ENCODE assay signal across 7 cellular contexts in genomic region chr22:30325065-30325720, GRCh38. TPM values are rescaled to one million over a fixed set of nuclear protein-coding genes. Genes with fewer than 3 reads are reported as not detected.
A peak's percentile ranks its signal among the peaks of the same experiment; 100 is the strongest.
DNase-seq lines count a peak whose midpoint lies in the region; ATAC-seq and TF ChIP-seq lines count a peak whose summit lies in the region.

No MANE protein-coding gene starts in this region.

- DNase-seq in HCEC 1CT (peak; percentile 86), foreskin keratinocyte (peak; percentile 66 to 88), prostate gland (ENCODE audit: low spot score) (peak; percentile 76), NCI-H2081 (lab: John Stamatoyannopoulos, UW) (no peak), NOMO-1 (lab: John Stamatoyannopoulos, UW; ENCODE audit: unreplicated experiment in 2 of 2) (no peak), GOT3 (lab: John Stamatoyannopoulos, UW) (no peak)

- H3K27ac ChIP-seq in VCaP (peak overlapping the region; percentile 81; the same call in 1 of the 2 replicates), foreskin keratinocyte (peak overlapping the region; percentile 54), prostate gland (peak overlapping the region; percentile 92 to 94)

- peak; percentile 38 for TF ChIP-seq POLR2A in prostate gland (IDR thresholded peaks at IDR 0.05)

- H3K9me3 ChIP-seq in prostate gland, result no peaks in the 10 kb centered on the region

- TF ChIP-seq CTCF in VCaP (conservative IDR thresholded peaks at IDR 0.05) (no peak), foreskin keratinocyte (conservative IDR thresholded peaks at IDR 0.05) (no peak), prostate gland (IDR thresholded peaks at IDR 0.05) (no peak)

- H3K4me3 ChIP-seq in prostate gland, result peak overlapping the region; percentile 86 to 98

- H3K36me3 ChIP-seq in prostate gland, result no peaks in the 10 kb centered on the region

- ATAC-seq in foreskin keratinocyte, result peak; percentile 73

- WGBS in prostate gland, result 37% methylated on average over 5 of the region's 5 CpGs

- peaks cover 28% of the 10 kb centered on the region for H3K4me1 ChIP-seq in foreskin keratinocyte
- H3K4me1 ChIP-seq in prostate gland (replicated peaks), result peaks cover 18% of the 10 kb centered on the region

- H3K27me3 ChIP-seq in foreskin keratinocyte, result no peaks in the 10 kb centered on the region
- H3K27me3 ChIP-seq in prostate gland (replicated peaks; ENCODE audit: insufficient read depth), result no peaks in the 10 kb centered on the region

- intact Hi-C loops in prostate gland (cut with DNase I), result no loop called here

RNA-seq across cellular contexts. Expression of gene TBC1D10A, which starts 1.5 kb away (rescaled TPM):
- total RNA-seq in foreskin keratinocyte (15.0 and 16.2 TPM in 2 replicates), prostate gland (10 to 100 TPM; 46.1 to 51.2 TPM)
- 15.2 and 15.5 TPM in 2 replicates for polyA plus RNA-seq in foreskin keratinocyte

RNA-seq across cellular contexts. Expression of gene SF3A1, which starts 31.5 kb away (rescaled TPM):
- total RNA-seq in foreskin keratinocyte (81.3 and 82.2 TPM in 2 replicates), prostate gland (100 to 1,000 TPM; 108 to 134 TPM)
- polyA plus RNA-seq in foreskin keratinocyte, result 36.0 and 42.1 TPM in 2 replicates

RNA-seq across cellular contexts. Expression of gene CCDC157, which starts 31.6 kb away (rescaled TPM):
- total RNA-seq in foreskin keratinocyte, result 0.95 and 1.5 TPM in 2 replicates
- 1.5 and 1.7 TPM in 2 replicates for polyA plus RNA-seq in foreskin keratinocyte
- total RNA-seq in prostate gland, result 10 to 100 TPM in 1 of 2 donors, 1 to 10 TPM in 1; 3.5 to 28.6 TPM

RNA-seq across cellular contexts. Expression of gene CASTOR1, which starts 35.9 kb away (rescaled TPM):
- total RNA-seq in foreskin keratinocyte (3.2 and 3.5 TPM in 2 replicates), prostate gland (10 to 100 TPM; 27.2 to 33.2 TPM)
- polyA plus RNA-seq in foreskin keratinocyte, result 2.4 and 3.1 TPM in 2 replicates

RNA-seq across cellular contexts. Expression of gene OSM, which starts 58.5 kb away (rescaled TPM):
- total RNA-seq in foreskin keratinocyte, result not detected in 2 replicates
- polyA plus RNA-seq in foreskin keratinocyte, result not detected in 2 replicates
- 1 to 10 TPM in 1 of 2 donors, not detected in 1; 2.5 TPM for total RNA-seq in prostate gland

Comparison
In these comparisons a context has a peak if more than half of its experiments do, and no peak if none do; other contexts are left out.
1. DNase-seq: peak in HCEC 1CT (single experiment), foreskin keratinocyte (2 of 2) and prostate gland (single experiment); none in NCI-H2081 (0 of 2), NOMO-1 (0 of 2) and GOT3 (single experiment).
2. Peak in every context shown above with its lines, with median percentiles within 50 percentile points of each other: H3K27ac ChIP-seq.